Comparison of ENCODE assay signal across 25 cellular contexts in the genomic region with DNA sequence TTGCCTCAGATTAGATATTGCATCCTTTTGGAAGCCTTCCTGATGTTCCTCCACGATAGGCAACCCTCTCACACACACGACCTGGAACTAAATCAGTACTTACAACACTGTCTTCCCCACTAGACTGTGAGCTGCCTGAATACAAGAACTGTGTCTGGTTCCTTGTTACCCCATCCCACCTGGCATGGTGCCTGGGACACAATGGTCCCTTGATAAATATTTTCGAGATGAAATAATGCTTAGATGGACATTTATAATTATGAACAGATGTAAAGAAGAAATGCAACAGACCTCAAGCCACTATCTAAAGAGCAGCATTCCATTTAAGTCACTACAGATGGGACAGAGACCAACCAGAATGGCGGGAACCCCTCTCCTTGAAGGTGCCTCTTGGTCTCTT. TPM values are rescaled to one million over a fixed set of nuclear protein-coding genes. Genes with fewer than 3 reads are reported as not detected.
DNase-seq lines count a peak whose midpoint lies in the region; ATAC-seq, FAIRE-seq and TF ChIP-seq lines count a peak whose summit lies in the region.
"Had no signal": no experiment of that assay in that cellular context is flagged by ENCODE, and none has a peak within 500 bp of the region (broad histone marks: within the 10 kb centered on the region; RNA-seq: fewer than 3 reads in every experiment).

No MANE protein-coding gene starts in this region.

- H3K27me3 Mint-ChIP-seq in osteocyte (ENCODE audit: unreplicated experiment) (peaks cover 24% of the 10 kb centered on the region), natural killer cell (ENCODE audit: low read depth in 2 of 2) (peaks cover 20 to 48% of the 10 kb centered on the region in 2 donors)

- H3K36me3 Mint-ChIP-seq in osteocyte (ENCODE audit: unreplicated experiment) (peaks cover 1% of the 10 kb centered on the region), natural killer cell (no peaks in the 10 kb centered on the region)
- H3K36me3 Mint-ChIP-seq: activated naive CD8-positive, alpha-beta T cell had no signal

- peak; percentile 95 for DNase-seq in EH (ENCODE audit: low read depth)
- DNase-seq in adipocyte (ENCODE audit: low read depth): peak; percentile 95
- DNase-seq in fibroblast of pulmonary artery (ENCODE audit: low read depth): peak; percentile 97
- DNase-seq in osteocyte (ENCODE audit: extremely low spot score, unreplicated experiment): no peak
- no peak for DNase-seq in natural killer cell
- no peak for DNase-seq in NCI-H748 (lab: John Stamatoyannopoulos, UW; ENCODE audit: unreplicated experiment)
- DNase-seq in frontal cortex (ENCODE audit: low spot score in 2 of 2): no peak
- DNase-seq in D721Med (ENCODE audit: insufficient read length, low spot score): no peak
- DNase-seq: activated T-cell treated with anti-CD3 and anti-CD28 coated beads, Interleukin-2, amount 50 U/mL, for 48 hours; central memory CD4-positive, alpha-beta T cell; endodermal cell; GF-D8; NCI-H1105 treated with DMSO at 0.1 percent for 48 hours; NCI-H774; ovary; T-helper 9 cell had no signal

- peaks cover 7% of the 10 kb centered on the region for H3K9me3 ChIP-seq in adipocyte (ENCODE audit: control insufficient read depth, low read length)
- H3K9me3 ChIP-seq: SJSA1, suprapubic skin had no signal

- intact Hi-C loops in natural killer cell (cut with micrococcal nuclease): no loop called here

- no peak overlapping the region for H3K4me3 Mint-ChIP-seq in osteocyte (ENCODE audit: unreplicated experiment)
- H3K4me3 Mint-ChIP-seq in natural killer cell: no peak overlapping the region
- H3K4me3 Mint-ChIP-seq: activated naive CD8-positive, alpha-beta T cell; endodermal cell had no signal

- peaks cover 41% of the 10 kb centered on the region for H3K4me1 ChIP-seq in adipocyte (ENCODE audit: control insufficient read depth, insufficient read depth, low read length)
- H3K4me1 ChIP-seq: BLaER1 treated with 17β-estradiol and CSF1 and Interleukin-3, amounts not matched to agents 10 nM and 100 nM; suprapubic skin had no signal

- H3K9ac ChIP-seq in adipocyte (ENCODE audit: low read length): peak overlapping the region; percentile 84
- H3K9ac ChIP-seq: BLaER1 treated with 17β-estradiol and CSF1 and Interleukin-3, amounts not matched to agents 10 nM and 100 nM had no signal

- no peak for ATAC-seq in natural killer cell
- ATAC-seq: activated CD4-positive, CD25-positive, alpha-beta regulatory T cell treated with anti-CD3 and anti-CD28 coated beads, Interleukin-2, amount 50 U/mL, for 24 hours; PC-3 had no signal

- H3K27me3 ChIP-seq in adipocyte (replicated peaks; ENCODE audit: control insufficient read depth, insufficient read depth, low read length): no peaks in the 10 kb centered on the region
- H3K27me3 ChIP-seq: BLaER1 treated with 17β-estradiol and CSF1 and Interleukin-3, amounts not matched to agents 10 nM and 100 nM; ovary; SJSA1; suprapubic skin had no signal

- H3K4me1 Mint-ChIP-seq in osteocyte (ENCODE audit: unreplicated experiment): peaks cover 27% of the 10 kb centered on the region
- no peaks in the 10 kb centered on the region for H3K4me1 Mint-ChIP-seq in natural killer cell
- H3K4me1 Mint-ChIP-seq: endodermal cell had no signal

- FAIRE-seq in frontal cortex (lab: Jason Lieb, UNC): no peak
- no peak for FAIRE-seq in D721Med (lab: Jason Lieb, UNC)

- H3K27ac Mint-ChIP-seq in osteocyte (ENCODE audit: unreplicated experiment): peak overlapping the region; percentile 63
- H3K27ac Mint-ChIP-seq in natural killer cell: no peak overlapping the region
- H3K27ac Mint-ChIP-seq: activated naive CD8-positive, alpha-beta T cell; endodermal cell had no signal

- H3K4me3 ChIP-seq in adipocyte (ENCODE audit: low read length) (peak overlapping the region; percentile 63), fibroblast of pulmonary artery (replicated peaks; ENCODE audit: low read depth, low read length) (no peak overlapping the region)
- H3K4me3 ChIP-seq: BLaER1 treated with 17β-estradiol and CSF1 and Interleukin-3, amounts not matched to agents 10 nM and 100 nM; ovary; SJSA1; skin epidermis; suprapubic skin had no signal

- no peaks in the 10 kb centered on the region for H3K36me3 ChIP-seq in adipocyte (ENCODE audit: control insufficient read depth, insufficient read depth, low read length, severe bottlenecking)
- H3K36me3 ChIP-seq: BLaER1 treated with 17β-estradiol and CSF1 and Interleukin-3, amounts not matched to agents 10 nM and 100 nM; ovary; SJSA1; suprapubic skin had no signal

- TF ChIP-seq CTCF in fibroblast of pulmonary artery (IDR thresholded peaks at IDR 0.05; ENCODE audit: low read length, missing control alignments) (no peak), osteocyte (IDR thresholded peaks at IDR 0.05) (no peak), natural killer cell (IDR thresholded peaks at IDR 0.05) (no peak), D721Med (IDR thresholded peaks at IDR 0.05; ENCODE audit: insufficient read depth, missing control alignments) (no peak)

- H3K9me3 Mint-ChIP-seq in osteocyte (ENCODE audit: unreplicated experiment): peaks cover 9% of the 10 kb centered on the region
- no peaks in the 10 kb centered on the region for H3K9me3 Mint-ChIP-seq in natural killer cell

RNA-seq across cellular contexts. Expression of a gene that starts 33.4 kb away (rescaled TPM):
- total RNA-seq in osteocyte: not detected in 2 replicates
- total RNA-seq in natural killer cell: not detected
- not detected for total RNA-seq in frontal cortex
- total RNA-seq: endodermal cell, glomerular endothelial cell, liver, ovary, PC-3, SJSA1, suprapubic skin had no signal

Comparison
In these comparisons a context has a peak if more than half of its experiments do, and no peak if none do; other contexts are left out.
1. DNase-seq: peak in EH (single experiment), adipocyte (single experiment) and fibroblast of pulmonary artery (single experiment); none in osteocyte (single experiment), natural killer cell (single experiment), NCI-H748 (single experiment), frontal cortex (0 of 2) and D721Med (single experiment).